In genomic region chr7:92631067-92631829, GRCh38 we compare ENCODE assay signal across 9 cellular contexts. TPM values are rescaled to one million over a fixed set of nuclear protein-coding genes. Genes with fewer than 3 reads are reported as not detected.
DNase-seq lines count a peak whose midpoint lies in the region; ATAC-seq and TF ChIP-seq lines count a peak whose summit lies in the region.
"Had no signal": no experiment of that assay in that cellular context is flagged by ENCODE, and none has a peak within 500 bp of the region (broad histone marks: within the 10 kb centered on the region; RNA-seq: fewer than 3 reads in every experiment).

No MANE protein-coding gene starts in this region.

- peaks cover 41% of the 10 kb centered on the region for H3K36me3 Mint-ChIP-seq in activated CD4-positive, alpha-beta T cell treated with anti-CD3 and anti-CD28 coated beads for 36 hours (ENCODE audit: low read depth)
- H3K36me3 Mint-ChIP-seq in activated CD4-positive, alpha-beta memory T cell treated with anti-CD3 and anti-CD28 coated beads for 36 hours: peaks cover 28% of the 10 kb centered on the region

- POLR2A ChIA-PET in activated CD4-positive, alpha-beta T cell treated with anti-CD3 and anti-CD28 coated beads for 36 hours (lab: Charles Lee): interaction anchor here (0.7 to 2.0 kb wide), 15 partner anchors 11 to 244 kb away, joined by 3 to 14 read pairs (median 4); partner anchors contain the start of gene CDK6
- POLR2A ChIA-PET in activated CD4-positive, alpha-beta memory T cell treated with anti-CD3 and anti-CD28 coated beads for 36 hours (lab: Charles Lee): interaction anchor here (0.5 to 4.3 kb wide), 17 partner anchors 9 to 1034 kb away, joined by 3 to 85 read pairs (median 4); partner anchors contain the start of genes CDK6 and VPS50

- H3K4me1 Mint-ChIP-seq in activated CD4-positive, alpha-beta T cell treated with anti-CD3 and anti-CD28 coated beads for 36 hours: peaks cover 89% of the 10 kb centered on the region
- peaks cover 86% of the 10 kb centered on the region for H3K4me1 Mint-ChIP-seq in activated CD4-positive, alpha-beta memory T cell treated with anti-CD3 and anti-CD28 coated beads for 36 hours (ENCODE audit: low read depth)

- CTCF ChIA-PET in activated CD4-positive, alpha-beta T cell treated with anti-CD3 and anti-CD28 coated beads for 36 hours (lab: Charles Lee): interaction anchor here (0.7 to 5.6 kb wide), 12 partner anchors 10 to 496 kb away, joined by 3 to 55 read pairs (median 4); no protein-coding TSS in a partner anchor
- CTCF ChIA-PET in activated CD4-positive, alpha-beta memory T cell treated with anti-CD3 and anti-CD28 coated beads for 36 hours (lab: Charles Lee): interaction anchor here (0.6 to 3.4 kb wide), 7 partner anchors 8 to 201 kb away, joined by 3 to 27 read pairs (median 4); no protein-coding TSS in a partner anchor

- intact Hi-C loops in activated CD4-positive, alpha-beta T cell treated with anti-CD3 and anti-CD28 coated beads for 36 hours (cut with DNase I, micrococcal nuclease): loop anchor here (1.0 to 5.0 kb wide), 14 partner anchors 10 to 486 kb away; partner anchors contain the start of gene SAMD9 (in 1 of the 2)
- intact Hi-C loops in activated CD4-positive, alpha-beta memory T cell treated with anti-CD3 and anti-CD28 coated beads for 36 hours (cut with micrococcal nuclease): loop anchor here (1.0 to 5.0 kb wide), 13 partner anchors 10 to 486 kb away; partner anchors contain the start of gene SAMD9

- H3K4me3 Mint-ChIP-seq in activated CD4-positive, alpha-beta T cell treated with anti-CD3 and anti-CD28 coated beads for 36 hours: peak overlapping the region; percentile 43
- peak overlapping the region; percentile 44 for H3K4me3 Mint-ChIP-seq in activated CD4-positive, alpha-beta memory T cell treated with anti-CD3 and anti-CD28 coated beads for 36 hours

- no peak for TF ChIP-seq CTCF in foreskin keratinocyte (conservative IDR thresholded peaks at IDR 0.05)
- no peak for TF ChIP-seq CTCF in foreskin fibroblast (IDR thresholded peaks at IDR 0.05; ENCODE audit: low read depth, low read length)

- no peaks in the 10 kb centered on the region for H3K27me3 ChIP-seq in foreskin keratinocyte
- H3K27me3 ChIP-seq: neutrophil had no signal

- H3K9me3 Mint-ChIP-seq in activated CD4-positive, alpha-beta T cell treated with anti-CD3 and anti-CD28 coated beads for 36 hours (ENCODE audit: low read depth): peaks cover 5% of the 10 kb centered on the region
- peaks cover 5% of the 10 kb centered on the region for H3K9me3 Mint-ChIP-seq in activated CD4-positive, alpha-beta memory T cell treated with anti-CD3 and anti-CD28 coated beads for 36 hours

- H3K4me3 ChIP-seq in foreskin fibroblast (ENCODE audit: low read depth in 1 of 2, low read length in 2 of 2): no peak overlapping the region

- ATAC-seq in activated CD4-positive, alpha-beta T cell treated with anti-CD3 and anti-CD28 coated beads for 36 hours: peak; percentile 80
- peak; percentile 63 for ATAC-seq in HG02938 (IDR thresholded peaks at IDR 0.05; ENCODE audit: unreplicated experiment)
- ATAC-seq in foreskin keratinocyte: no peak

- peaks cover 46% of the 10 kb centered on the region for H3K4me1 ChIP-seq in foreskin keratinocyte

- peak overlapping the region; percentile 98 for H3K27ac Mint-ChIP-seq in activated CD4-positive, alpha-beta T cell treated with anti-CD3 and anti-CD28 coated beads for 36 hours
- H3K27ac Mint-ChIP-seq in activated CD4-positive, alpha-beta memory T cell treated with anti-CD3 and anti-CD28 coated beads for 36 hours: peak overlapping the region; percentile 93

- no peaks in the 10 kb centered on the region for H3K27me3 Mint-ChIP-seq in activated CD4-positive, alpha-beta T cell treated with anti-CD3 and anti-CD28 coated beads for 36 hours
- H3K27me3 Mint-ChIP-seq in activated CD4-positive, alpha-beta memory T cell treated with anti-CD3 and anti-CD28 coated beads for 36 hours: no peaks in the 10 kb centered on the region

- no peak overlapping the region for H3K27ac ChIP-seq in foreskin keratinocyte
- H3K27ac ChIP-seq: neutrophil had no signal

- peak; percentile 73 for DNase-seq in activated CD4-positive, alpha-beta T cell treated with anti-CD3 and anti-CD28 coated beads for 36 hours
- no peak for DNase-seq in activated CD4-positive, alpha-beta T cell treated with anti-CD3 and anti-CD28 coated beads for 1 hour
- DNase-seq in activated CD4-positive, alpha-beta memory T cell treated with anti-CD3 and anti-CD28 coated beads for 36 hours: peak; percentile 72
- DNase-seq in stimulated activated CD8-positive, alpha-beta memory T cell treated with anti-CD3 and anti-CD28 coated beads, Interleukin-15, amount 100 ng/mL, for 48 hours (ENCODE audit: low read depth in 2 of 2): peak; percentile 52
- DNase-seq in NCI-H146 (lab: John Stamatoyannopoulos, UW): no peak
- DNase-seq in foreskin keratinocyte: no peak
- no peak for DNase-seq in foreskin fibroblast

RNA-seq across cellular contexts. Expression of gene FAM133B, which starts 41.1 kb away (rescaled TPM):
- total RNA-seq in activated CD4-positive, alpha-beta T cell treated with anti-CD3 and anti-CD28 coated beads for 36 hours: 10 to 100 TPM; 26.1 to 27.6 TPM
- total RNA-seq in activated CD4-positive, alpha-beta memory T cell treated with anti-CD3 and anti-CD28 coated beads for 36 hours: 10 to 100 TPM; 21.7 to 25.5 TPM
- 21.2 and 22.8 TPM in 2 replicates for total RNA-seq in foreskin keratinocyte
- polyA plus RNA-seq in foreskin keratinocyte: 14.7 and 15.9 TPM in 2 replicates

Comparison
In these comparisons a context has a peak if more than half of its experiments do, and no peak if none do; other contexts are left out.
1. DNase-seq: peak in activated CD4-positive, alpha-beta T cell treated with anti-CD3 and anti-CD28 coated beads for 36 hours (single experiment), activated CD4-positive, alpha-beta memory T cell treated with anti-CD3 and anti-CD28 coated beads for 36 hours (single experiment) and stimulated activated CD8-positive, alpha-beta memory T cell treated with anti-CD3 and anti-CD28 coated beads, Interleukin-15, amount 100 ng/mL, for 48 hours (2 of 2); none in activated CD4-positive, alpha-beta T cell treated with anti-CD3 and anti-CD28 coated beads for 1 hour (single experiment), NCI-H146 (single experiment), foreskin keratinocyte (0 of 2) and foreskin fibroblast (0 of 2).